ENCODE assay signal across 34 cellular contexts in genomic region chr3:64432870-64433269, GRCh38.
"Had no signal": no experiment of that assay in that cellular context is flagged by ENCODE, and none has a peak within 500 bp of the region (broad histone marks: within the 10 kb centered on the region; RNA-seq: fewer than 3 reads in every experiment).

No MANE protein-coding gene starts in this region.

- H3K27me3 ChIP-seq: MG63 had no signal

- DNase-seq: Karpas-422, Kasumi-1, KG1, MG63, MM.1S, MV-4-11, NCI-H1048, NCI-H1092, NCI-H1092 treated with DMSO at 0.1 percent for 48 hours, NCI-H1105, NCI-H1105 treated with DMSO at 0.1 percent for 48 hours, NCI-H1417, NCI-H1417 treated with DMSO at 0.1 percent for 48 hours, NCI-H1436, NCI-H1436 treated with DMSO at 0.1 percent for 48 hours, NCI-H146, NCI-H1694, NCI-H1694 treated with DMSO at 0.1 percent for 48 hours, NCI-H187, NCI-H187 treated with DMSO at 0.1 percent for 48 hours, NCI-H1930, NCI-H2029, NCI-H2029 treated with DMSO at 0.1 percent for 48 hours, NCI-H2081, NCI-H2081 treated with DMSO at 0.1 percent for 48 hours, NCI-H2107, NCI-H2171, NCI-H2171 treated with DMSO at 0.1 percent for 48 hours, NCI-H2227 treated with DMSO at 0.1 percent for 48 hours, NCI-H226, NCI-H446, NCI-H446 treated with DMSO at 0.1 percent for 48 hours, NCI-H510A had no signal

- H3K4me3 ChIP-seq: MG63 had no signal

- H3K27ac ChIP-seq: KMS-11 had no signal
